In genomic region chr2:189933911-189934399, GRCh38 we compare ENCODE assay signal across 14 cellular contexts.
DNase-seq lines count a peak whose midpoint lies in the region; ATAC-seq, FAIRE-seq and TF ChIP-seq lines count a peak whose summit lies in the region.
"Had no signal": no experiment of that assay in that cellular context is flagged by ENCODE, and none has a peak within 500 bp of the region (broad histone marks: within the 10 kb centered on the region; RNA-seq: fewer than 3 reads in every experiment).

No MANE protein-coding gene starts in this region.

- no peak overlapping the region for H3K27ac Mint-ChIP-seq in activated CD4-positive, alpha-beta T cell treated with anti-CD3 and anti-CD28 coated beads, Interleukin-2, amount 10 ng/mL, durations not matched to agents 7 days and 5 days
- H3K27ac Mint-ChIP-seq: GM23338; naive thymus-derived CD8-positive, alpha-beta T cell had no signal

- H2AFZ ChIP-seq in KMS-11 (ENCODE audit: low read depth), result peak overlapping the region; percentile 45
- H2AFZ ChIP-seq: GM23338 had no signal

- H3K4me3 ChIP-seq in KMS-11 (IDR thresholded peaks at IDR 0.05; ENCODE audit: insufficient read depth, low read depth, low read length) (no peak overlapping the region), bronchial epithelial cell (ENCODE audit: low read depth, low read length) (no peak overlapping the region), pancreas (no peak overlapping the region)
- H3K4me3 ChIP-seq: adrenal gland, GM23338 had no signal

- no peaks in the 10 kb centered on the region for H3K9me3 Mint-ChIP-seq in activated CD4-positive, alpha-beta T cell treated with anti-CD3 and anti-CD28 coated beads, Interleukin-2, amount 10 ng/mL, durations not matched to agents 7 days and 5 days
- H3K9me3 Mint-ChIP-seq: GM23338 had no signal

- H3K27ac ChIP-seq in KMS-11 (peak overlapping the region; percentile 54; the same call in 1 of the 2 replicates), pancreas (no peak overlapping the region)
- H3K27ac ChIP-seq: adrenal gland had no signal

- no peaks in the 10 kb centered on the region for H3K36me3 Mint-ChIP-seq in activated CD4-positive, alpha-beta T cell treated with anti-CD3 and anti-CD28 coated beads, Interleukin-2, amount 10 ng/mL, durations not matched to agents 7 days and 5 days (ENCODE audit: low read depth)
- H3K36me3 Mint-ChIP-seq: naive thymus-derived CD8-positive, alpha-beta T cell had no signal

- H3K27me3 ChIP-seq in KMS-11 (ENCODE audit: insufficient read depth, low read depth), result no peaks in the 10 kb centered on the region
- H3K27me3 ChIP-seq in bronchial epithelial cell (ENCODE audit: control insufficient read depth, insufficient read depth, low read length), result no peaks in the 10 kb centered on the region
- no peaks in the 10 kb centered on the region for H3K27me3 ChIP-seq in pancreas
- H3K27me3 ChIP-seq: adrenal gland had no signal

- H3K9me3 ChIP-seq in pancreas, result no peaks in the 10 kb centered on the region
- H3K9me3 ChIP-seq: adrenal gland had no signal

- intact Hi-C loops in pancreas (cut with DNase I), result no loop called here

- TF ChIP-seq CTCF in AG09319 (IDR thresholded peaks at IDR 0.05; ENCODE audit: low read depth, low read length) (no peak), KMS-11 (conservative IDR thresholded peaks at IDR 0.05; ENCODE audit: low read depth, low read length) (no peak), bronchial epithelial cell (IDR thresholded peaks at IDR 0.05; ENCODE audit: insufficient read depth, low read length, severe bottlenecking) (no peak), pancreas (IDR thresholded peaks at IDR 0.05) (no peak)

- no peaks in the 10 kb centered on the region for H3K36me3 ChIP-seq in KMS-11 (ENCODE audit: insufficient read depth)
- no peaks in the 10 kb centered on the region for H3K36me3 ChIP-seq in bronchial epithelial cell (ENCODE audit: control insufficient read depth, insufficient read depth, low read length)
- no peaks in the 10 kb centered on the region for H3K36me3 ChIP-seq in pancreas
- H3K36me3 ChIP-seq: adrenal gland had no signal

- no peak for FAIRE-seq in bronchial epithelial cell (lab: Jason Lieb, UNC)
- no peak for FAIRE-seq in pancreas (lab: Jason Lieb, UNC)

- H3K27me3 Mint-ChIP-seq in activated CD4-positive, alpha-beta T cell treated with anti-CD3 and anti-CD28 coated beads, Interleukin-2, amount 10 ng/mL, durations not matched to agents 7 days and 5 days, result peaks cover 4% of the 10 kb centered on the region

- H3K4me2 ChIP-seq in KMS-11, result peak overlapping the region; percentile 88
- H3K4me2 ChIP-seq: GM23338 had no signal

- CTCF ChIA-PET in activated CD4-positive, alpha-beta T cell treated with anti-CD3 and anti-CD28 coated beads, Interleukin-2, amount 10 ng/mL, durations not matched to agents 7 days and 5 days (lab: Charles Lee), result no interaction called here

- no peaks in the 10 kb centered on the region for H4K20me1 ChIP-seq in KMS-11 (ENCODE audit: insufficient read depth)

- ATAC-seq in GM19397 (IDR thresholded peaks at IDR 0.05; ENCODE audit: unreplicated experiment), result no peak
- ATAC-seq in pancreas, result no peak
- ATAC-seq: GM23338; naive thymus-derived CD8-positive, alpha-beta T cell had no signal

- no peak overlapping the region for H3K4me3 Mint-ChIP-seq in activated CD4-positive, alpha-beta T cell treated with anti-CD3 and anti-CD28 coated beads, Interleukin-2, amount 10 ng/mL, durations not matched to agents 7 days and 5 days
- H3K4me3 Mint-ChIP-seq: GM23338; naive thymus-derived CD8-positive, alpha-beta T cell had no signal

- DNase-seq in AG09319 (ENCODE audit: extremely low read depth, low read depth), result peak; percentile 22
- peak; percentile 61 for DNase-seq in bronchial epithelial cell (ENCODE audit: low read depth)
- peak; percentile 87 for DNase-seq in kidney glomerular epithelial cell (lab: John Stamatoyannopoulos, UW)
- no peak for DNase-seq in pancreas
- no peak for DNase-seq in activated CD4-positive, alpha-beta T cell treated with anti-CD3 and anti-CD28 coated beads, Interleukin-2, amount 10 ng/mL, durations not matched to agents 7 days and 5 days
- no peak for DNase-seq in activated CD8-positive, alpha-beta memory T cell treated with anti-CD3 and anti-CD28 coated beads, Interleukin-2, amount 50 U/mL, for 48 hours
- DNase-seq: adrenal gland; erythroblast; islet precursor cell; Karpas-422; naive thymus-derived CD8-positive, alpha-beta T cell had no signal

- H3K9ac ChIP-seq in KMS-11, result no peak overlapping the region

- H3K4me1 ChIP-seq in KMS-11 (ENCODE audit: low read depth, poor library complexity, severe bottlenecking) (peaks cover 43% of the 10 kb centered on the region), pancreas (no peaks in the 10 kb centered on the region)
- H3K4me1 ChIP-seq: adrenal gland had no signal

- 92 to 93% methylated on average over 1 of the region's 1 CpG for WGBS in pancreas, 2 donors

- POLR2A ChIA-PET in activated CD4-positive, alpha-beta T cell treated with anti-CD3 and anti-CD28 coated beads, Interleukin-2, amount 10 ng/mL, durations not matched to agents 7 days and 5 days (lab: Charles Lee), result no interaction called here

- no peaks in the 10 kb centered on the region for H3K79me2 ChIP-seq in KMS-11 (ENCODE audit: insufficient read depth, low read depth)

- H3K4me1 Mint-ChIP-seq in activated CD4-positive, alpha-beta T cell treated with anti-CD3 and anti-CD28 coated beads, Interleukin-2, amount 10 ng/mL, durations not matched to agents 7 days and 5 days, result no peaks in the 10 kb centered on the region
- H3K4me1 Mint-ChIP-seq: GM23338; naive thymus-derived CD8-positive, alpha-beta T cell had no signal

Comparison
In these comparisons a context has a peak if more than half of its experiments do, and no peak if none do; other contexts are left out.
1. DNase-seq: peak in AG09319 (single experiment), bronchial epithelial cell (single experiment) and kidney glomerular epithelial cell (single experiment); none in pancreas (0 of 6), activated CD4-positive, alpha-beta T cell treated with anti-CD3 and anti-CD28 coated beads, Interleukin-2, amount 10 ng/mL, durations not matched to agents 7 days and 5 days (single experiment) and activated CD8-positive, alpha-beta memory T cell treated with anti-CD3 and anti-CD28 coated beads, Interleukin-2, amount 50 U/mL, for 48 hours (single experiment).